ENCODE assay signal across 29 cellular contexts in the genomic region with DNA sequence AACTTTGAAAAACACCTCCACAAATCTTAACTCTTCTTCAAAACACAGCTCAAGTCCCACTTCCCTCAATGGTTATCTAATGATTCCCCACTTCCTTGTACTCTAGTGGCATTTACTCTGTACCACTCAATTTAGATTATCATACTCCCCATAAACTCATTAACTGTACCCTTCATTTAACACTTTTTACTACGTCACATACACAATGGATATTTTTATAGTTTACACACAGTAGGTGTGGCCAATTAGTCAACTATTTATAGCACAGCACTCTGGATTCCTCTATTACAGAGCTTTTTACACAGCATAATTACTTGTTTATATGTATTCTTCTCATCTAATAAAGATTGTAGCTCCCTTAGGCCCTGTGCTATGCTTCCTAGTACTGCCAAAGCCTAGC.
"Had no signal": no experiment of that assay in that cellular context is flagged by ENCODE, and none has a peak within 500 bp of the region (broad histone marks: within the 10 kb centered on the region; RNA-seq: fewer than 3 reads in every experiment).

No MANE protein-coding gene starts in this region.

- H3K9me3 ChIP-seq: Peyer's patch, SK-N-SH had no signal

- ATAC-seq: activated CD8-positive, alpha-beta T cell treated with anti-CD3 and anti-CD28 coated beads, Interleukin-2, amount 10 ng/mL, durations not matched to agents 7 days and 5 days; WTC11 had no signal

- H3K27me3 ChIP-seq: brain microvascular endothelial cell, cardiac muscle cell, MG63, Peyer's patch, SJCRH30 had no signal

- H3K9ac ChIP-seq: KMS-11, SK-N-SH had no signal

- H3K36me3 ChIP-seq: brain microvascular endothelial cell had no signal

- H3K4me1 ChIP-seq: SJCRH30 had no signal

- H3K27ac ChIP-seq: brain microvascular endothelial cell, cardiac muscle cell, KMS-11, Peyer's patch, RWPE1, SJCRH30 had no signal

- DNase-seq: activated CD4-positive, alpha-beta T cell treated with anti-CD3 and anti-CD28 coated beads for 48 hours; activated CD4-positive, alpha-beta T cell treated with anti-CD3 and anti-CD28 coated beads, Interleukin-2, amount 50 U/mL, for 4 hours; activated CD4-positive, CD25-positive, alpha-beta regulatory T cell treated with anti-CD3 and anti-CD28 coated beads, Interleukin-2, amount 50 U/mL, for 72 hours; activated CD8-positive, alpha-beta memory T cell treated with anti-CD3 and anti-CD28 coated beads, Interleukin-2, amount 50 U/mL, for 48 hours; activated CD8-positive, alpha-beta T cell treated with anti-CD3 and anti-CD28 coated beads, Interleukin-2, amount 10 ng/mL, durations not matched to agents 7 days and 5 days; activated effector memory CD4-positive, alpha-beta T cell treated with anti-CD3 and anti-CD28 coated beads, Interleukin-2, amount 50 U/mL, for 16 hours; activated naive CD4-positive, alpha-beta T cell treated with Interleukin-2 at 50 U/mL for 16 hours; activated naive CD8-positive, alpha-beta T cell treated with anti-CD3 and anti-CD28 coated beads for 36 hours; activated T-cell treated with anti-CD3 and anti-CD28 coated beads, Interleukin-2, amount 50 U/mL, for 1 hour; brain microvascular endothelial cell; MG63; NCI-H1105; NCI-H1436; NCI-H1694 treated with DMSO at 0.1 percent for 48 hours; NCI-H2029 treated with DMSO at 0.1 percent for 48 hours; NCI-H345; NCI-H510A treated with DMSO at 0.1 percent for 48 hours; NCI-H69; NK-92 treated with Interleukin-12 subunit alpha and Interleukin-12 subunit beta, amount 100 ng/mL, for 24 hours; OCI-M1; Peyer's patch; Right ventricle myocardium superior; SJCRH30; SK-N-SH; T-helper 1 cell had no signal

- H3K4me3 ChIP-seq: cardiac muscle cell, MG63, Peyer's patch, SJCRH30 had no signal
